1 cellular context compared by ENCODE assay signal in genomic region chr6:37556884-37557644, GRCh38.
TF ChIP-seq lines count a peak whose summit lies in the region.

No MANE protein-coding gene starts in this region.

TF ChIP-seq in IMR-90, 13 proteins besides CTCF, POLR2A, EP300 and RAD21 (continued from another document):
- TF ChIP-seq CHD1 (IDR thresholded peaks at IDR 0.05; ENCODE audit: low read depth, low read length) (no peak), RFX5 (IDR thresholded peaks at IDR 0.05; ENCODE audit: low read depth, low read length) (no peak), MAFK (IDR thresholded peaks at IDR 0.05; ENCODE audit: low read depth, low read length) (no peak), FOS (IDR thresholded peaks at IDR 0.05; ENCODE audit: low read depth, low read length) (no peak), ELK1 (IDR thresholded peaks at IDR 0.05; ENCODE audit: borderline replicate concordance, low read depth, low read length) (no peak)
- TF ChIP-seq, protein P1, sequence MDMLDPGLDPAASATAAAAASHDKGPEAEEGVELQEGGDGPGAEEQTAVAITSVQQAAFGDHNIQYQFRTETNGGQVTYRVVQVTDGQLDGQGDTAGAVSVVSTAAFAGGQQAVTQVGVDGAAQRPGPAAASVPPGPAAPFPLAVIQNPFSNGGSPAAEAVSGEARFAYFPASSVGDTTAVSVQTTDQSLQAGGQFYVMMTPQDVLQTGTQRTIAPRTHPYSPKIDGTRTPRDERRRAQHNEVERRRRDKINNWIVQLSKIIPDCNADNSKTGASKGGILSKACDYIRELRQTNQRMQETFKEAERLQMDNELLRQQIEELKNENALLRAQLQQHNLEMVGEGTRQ (IDR thresholded peaks at IDR 0.05; ENCODE audit: low read depth, low read length) = no peak
